8 cellular contexts compared by ENCODE assay signal in the genomic region with DNA sequence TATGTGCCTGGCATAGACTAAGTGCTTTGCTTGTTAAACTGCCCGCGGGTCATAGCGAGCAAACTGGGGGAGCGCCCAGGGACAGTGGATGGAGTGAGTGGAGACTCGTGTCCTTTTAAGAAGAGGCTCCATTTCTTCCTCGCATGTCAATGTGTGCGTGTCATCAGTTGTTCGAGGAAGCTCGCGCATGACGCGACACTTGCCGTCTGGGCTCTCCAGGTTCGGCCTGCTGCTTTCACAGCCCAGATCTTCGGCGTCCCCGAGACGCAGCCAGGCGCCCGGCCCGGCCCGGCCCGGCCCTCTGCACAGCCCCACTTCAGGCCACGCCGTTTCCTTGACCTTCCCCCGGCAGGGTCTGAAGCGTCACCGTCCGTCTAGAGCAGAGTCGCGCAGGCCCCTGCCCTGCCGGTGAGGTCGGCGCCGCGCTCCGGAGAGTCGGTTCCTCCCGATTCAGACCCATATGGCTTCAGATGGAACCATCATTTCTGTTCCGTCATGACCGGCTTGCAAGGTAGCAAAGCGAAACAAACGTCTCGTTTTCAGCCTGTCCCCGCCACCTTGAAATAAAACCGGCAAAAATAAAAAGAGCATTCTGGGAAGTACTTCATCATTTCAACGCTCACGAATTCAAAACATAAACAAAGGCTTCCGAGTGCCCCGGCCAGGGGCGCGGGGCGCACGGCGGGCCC. TPM values are rescaled to one million over a fixed set of nuclear protein-coding genes. Genes with fewer than 3 reads are reported as not detected.
DNase-seq lines count a peak whose midpoint lies in the region; ATAC-seq and TF ChIP-seq lines count a peak whose summit lies in the region.

No MANE protein-coding gene starts in this region.

- H3K4me3 ChIP-seq in AG10803 (ENCODE audit: low read length) (peak overlapping the region; percentile 61), Peyer's patch (peak overlapping the region; percentile 37 to 58 (median 52)), spleen (peak overlapping the region; percentile 39 to 73 (median 60))

- no peak for TF ChIP-seq CTCF in AG10803 (conservative IDR thresholded peaks at IDR 0.05; ENCODE audit: low read length)
- no peak for TF ChIP-seq CTCF in Peyer's patch (IDR thresholded peaks at IDR 0.05)
- no peak for TF ChIP-seq CTCF in spleen (IDR thresholded peaks at IDR 0.05 in 8 of 11, conservative IDR thresholded peaks at IDR 0.05 in 3 of 11)

- WGBS in spleen, 5 donors, result 1 to 2% (median 1%) methylated on average over 25 to 55 of the region's 55 CpGs

- H3K27me3 ChIP-seq in Peyer's patch, result peaks cover 0 to 26% of the 10 kb centered on the region in 2 donors
- peaks cover 0 to 90% (median 39%) of the 10 kb centered on the region in 7 donors for H3K27me3 ChIP-seq in spleen (replicated peaks in 1 of 7)

- H3K27ac ChIP-seq in Peyer's patch (peak overlapping the region; percentile 19 to 51 (median 34)), cingulate gyrus (ENCODE audit: low read depth, low read length) (peak overlapping the region; percentile 90), spleen (peak overlapping the region in 2 of 8 donors; percentile 2 to 53)

- intact Hi-C loops in left colon (cut with DNase I, micrococcal nuclease) (no loop called here), spleen (cut with DNase I; ENCODE audit: low total_unique reads) (no loop called here)

- H3K36me3 ChIP-seq in Peyer's patch (no peaks in the 10 kb centered on the region), spleen (no peaks in the 10 kb centered on the region)

- peaks cover 0 to 11% (median 5%) of the 10 kb centered on the region in 4 donors for H3K4me1 ChIP-seq in Peyer's patch
- H3K4me1 ChIP-seq in spleen, result peaks cover 8 to 27% (median 15%) of the 10 kb centered on the region in 6 donors

- DNase-seq in AG10803 (ENCODE audit: low read depth) (peak; percentile 49), Peyer's patch (no peak), left colon (peak in 1 of 2 donors; percentile 15), spleen (peak; percentile 76), mesenteric fat pad (ENCODE audit: low spot score) (no peak)

- H3K9me3 ChIP-seq in Peyer's patch, result no peaks in the 10 kb centered on the region
- H3K9me3 ChIP-seq in spleen, result no peaks in the 10 kb centered on the region

- ATAC-seq in GM19035 (IDR thresholded peaks at IDR 0.05; ENCODE audit: unreplicated experiment) (peak; percentile 39), left colon (peak; percentile 26), HG03469 (IDR thresholded peaks at IDR 0.05; ENCODE audit: unreplicated experiment) (no peak)

- no peak for TF ChIP-seq POLR2A in Peyer's patch (IDR thresholded peaks at IDR 0.05)
- no peak for TF ChIP-seq POLR2A in spleen (IDR thresholded peaks at IDR 0.05)

RNA-seq across cellular contexts. Expression of a gene that starts 0.6 kb away (rescaled TPM):
- total RNA-seq in Peyer's patch, result 100 to 1,000 TPM in 2 of 4 donors, 10 to 100 TPM in 2; 58.1 to 117 (median 95.5) TPM
- total RNA-seq in left colon, result 10 to 100 TPM; 53.0 to 53.5 TPM
- total RNA-seq in spleen, result 100 to 1,000 TPM; 102 to 192 (median 145) TPM
- 10 to 100 TPM; 18.0 to 39.1 (median 32.1) TPM for polyA plus RNA-seq in spleen
- 95.6 TPM for total RNA-seq in mesenteric fat pad

Comparison
In these comparisons a context has a peak if more than half of its experiments do, and no peak if none do; other contexts are left out.
1. DNase-seq: peak in AG10803 (single experiment) and spleen (single experiment); none in Peyer's patch (0 of 3) and mesenteric fat pad (single experiment).
2. Peak in every context shown above with its lines, with median percentiles within 50 percentile points of each other: H3K4me3 ChIP-seq.